Comparison of ENCODE assay signal across 19 cellular contexts in genomic region chr5:84487963-84488362, GRCh38.
DNase-seq lines count a peak whose midpoint lies in the region; ATAC-seq and TF ChIP-seq lines count a peak whose summit lies in the region.
"Had no signal": no experiment of that assay in that cellular context is flagged by ENCODE, and none has a peak within 500 bp of the region (broad histone marks: within the 10 kb centered on the region; RNA-seq: fewer than 3 reads in every experiment).

No MANE protein-coding gene starts in this region.

- peak overlapping the region in 4 of 10 donors; percentile 14 to 48 (median 32) for H3K27ac ChIP-seq in heart right ventricle
- H3K27ac ChIP-seq: cardiac muscle cell, tibial nerve, VCaP had no signal

- TF ChIP-seq CTCF in heart right ventricle (IDR thresholded peaks at IDR 0.05): no peak

- no peaks in the 10 kb centered on the region for H3K27me3 ChIP-seq in heart right ventricle
- H3K27me3 ChIP-seq: cardiac muscle cell, tibial nerve had no signal

- H3K4me1 Mint-ChIP-seq in effector memory CD8-positive, alpha-beta T cell (ENCODE audit: low read depth in 2 of 2): no peaks in the 10 kb centered on the region

- peaks cover 9 to 10% of the 10 kb centered on the region in 2 donors for H3K9me3 Mint-ChIP-seq in effector memory CD8-positive, alpha-beta T cell

- no peaks in the 10 kb centered on the region for H3K36me3 ChIP-seq in heart right ventricle
- H3K36me3 ChIP-seq: cardiac muscle cell, tibial nerve had no signal

- intact Hi-C loops in heart right ventricle (cut with DNase I): no loop called here

- H3K4me3 ChIP-seq in heart right ventricle: no peak overlapping the region
- H3K4me3 ChIP-seq: cardiac muscle cell, tibial nerve had no signal

- H3K9me3 ChIP-seq in heart right ventricle: peaks cover 0 to 2% (median 0%) of the 10 kb centered on the region in 11 donors
- H3K9me3 ChIP-seq: tibial nerve had no signal

- peak in 7 of 8 donors; percentile 55 to 90 (median 80) for ATAC-seq in heart right ventricle
- ATAC-seq in effector memory CD8-positive, alpha-beta T cell (replicated peaks): no peak
- no peak for ATAC-seq in HG03457 (IDR thresholded peaks at IDR 0.05; ENCODE audit: unreplicated experiment)
- ATAC-seq: natural killer cell treated with Interleukin-12 subunit alpha and Interleukin-12 subunit beta and Interleukin-15 and Interleukin-18, amount 100 ng/mL, for 72 hours had no signal

- H3K4me1 ChIP-seq in heart right ventricle: peaks cover 0 to 5% (median 0%) of the 10 kb centered on the region in 9 donors
- H3K4me1 ChIP-seq: tibial nerve had no signal

- H3K36me3 Mint-ChIP-seq in effector memory CD8-positive, alpha-beta T cell (ENCODE audit: insufficient read depth): no peaks in the 10 kb centered on the region

- H3K27ac Mint-ChIP-seq in effector memory CD8-positive, alpha-beta T cell: no peak overlapping the region
- H3K27ac Mint-ChIP-seq: IgD-negative memory B cell; natural killer cell treated with Interleukin-12 subunit alpha and Interleukin-12 subunit beta and Interleukin-15 and Interleukin-18, amount 100 ng/mL, for 72 hours had no signal

- DNase-seq in HS-27A (ENCODE audit: low read depth) (peak; percentile 27), astrocyte of the hippocampus (ENCODE audit: low read depth, low spot score) (peak; percentile 74), heart right ventricle (peak in 1 of 2 donors; percentile 54), stromal cell of bone marrow (ENCODE audit: low read depth) (peak; percentile 91), cortex of kidney (lab: John Stamatoyannopoulos, UW) (no peak)
- no peak for DNase-seq in effector memory CD8-positive, alpha-beta T cell
- DNase-seq: activated gamma-delta T cell; GDM1; hypothalamus; NCI-H1092 treated with DMSO at 0.1 percent for 48 hours; stimulated activated CD4-positive, alpha-beta T cell treated with anti-CD3 and anti-CD28 coated beads, Interleukin-2, amount 100 ng/mL, for 24 hours; stimulated activated CD8-positive, alpha-beta memory T cell treated with anti-CD3 and anti-CD28 coated beads, Interleukin-4, amount 100 ng/mL, for 48 hours; SW 1271 had no signal

- H3K27me3 Mint-ChIP-seq in effector memory CD8-positive, alpha-beta T cell: no peaks in the 10 kb centered on the region
- H3K27me3 Mint-ChIP-seq: IgD-negative memory B cell; natural killer cell treated with Interleukin-12 subunit alpha and Interleukin-12 subunit beta and Interleukin-15 and Interleukin-18, amount 100 ng/mL, for 72 hours had no signal

- no peak overlapping the region for H3K4me3 Mint-ChIP-seq in effector memory CD8-positive, alpha-beta T cell
- H3K4me3 Mint-ChIP-seq: IgD-negative memory B cell; natural killer cell treated with Interleukin-12 subunit alpha and Interleukin-12 subunit beta and Interleukin-15 and Interleukin-18, amount 100 ng/mL, for 72 hours had no signal

Comparison
In these comparisons a context has a peak if more than half of its experiments do, and no peak if none do; other contexts are left out.
1. DNase-seq: peak in HS-27A (single experiment), astrocyte of the hippocampus (single experiment) and stromal cell of bone marrow (single experiment); none in effector memory CD8-positive, alpha-beta T cell (0 of 3) and cortex of kidney (single experiment).
2. ATAC-seq: peak in heart right ventricle (7 of 8); none in effector memory CD8-positive, alpha-beta T cell (single experiment) and HG03457 (single experiment).